20 cellular contexts compared by ENCODE assay signal in genomic region chr10:120643373-120643772, GRCh38.
"Had no signal": no experiment of that assay in that cellular context is flagged by ENCODE, and none has a peak within 500 bp of the region (broad histone marks: within the 10 kb centered on the region; RNA-seq: fewer than 3 reads in every experiment).

No MANE protein-coding gene starts in this region.

- H3K27ac ChIP-seq: dorsolateral prefrontal cortex, heart left ventricle, neutrophil, psoas muscle, spleen, testis, tibial nerve had no signal

- ATAC-seq: heart left ventricle; naive thymus-derived CD8-positive, alpha-beta T cell; psoas muscle; sciatic nerve; stimulated activated naive B cell treated with anti-CD40 and anti-IgM and Interleukin-4, amounts not matched to agents 10 μg/mL and 1 μg/mL and 100 μg/mL, for 72 hours; stimulated activated naive CD8-positive, alpha-beta T cell treated with anti-CD3 and anti-CD28 coated beads, Interleukin-15, amount 100 ng/mL, for 72 hours had no signal

- H3K36me3 ChIP-seq: heart left ventricle, neutrophil, spleen, tibial nerve had no signal

- H3K4me1 ChIP-seq: heart left ventricle, psoas muscle, spleen, tibial nerve had no signal

- DNase-seq: cortex of kidney; dorsolateral prefrontal cortex; effector CD8-positive, alpha-beta T cell; foreskin melanocyte; heart left ventricle; hippocampal formation; kidney glomerular epithelial cell; naive thymus-derived CD8-positive, alpha-beta T cell; psoas muscle; retina; spleen; stimulated activated CD4-positive, alpha-beta T cell treated with anti-CD3 and anti-CD28 coated beads, Interleukin-15, amount 100 ng/mL, for 24 hours; stimulated activated CD4-positive, alpha-beta T cell treated with anti-CD3 and anti-CD28 coated beads, Interleukin-1b, Interleukin-23, amount 100 ng/mL, for 48 hours; stimulated activated CD4-positive, alpha-beta T cell treated with anti-CD3 and anti-CD28 coated beads, Interleukin-4, amount 100 ng/mL, for 4 hours; stimulated activated naive B cell treated with anti-CD40 and anti-IgM and Interleukin-4, amounts not matched to agents 10 μg/mL and 1 μg/mL and 100 μg/mL, for 72 hours; stimulated activated naive CD8-positive, alpha-beta T cell treated with anti-CD3 and anti-CD28 coated beads, Interleukin-15, amount 100 ng/mL, for 72 hours; testis had no signal

- H3K4me3 ChIP-seq: dorsolateral prefrontal cortex, heart left ventricle, psoas muscle, spleen, testis, tibial nerve had no signal

- H3K9me3 ChIP-seq: heart left ventricle, neutrophil, psoas muscle, spleen, testis, tibial nerve had no signal

- H3K27me3 ChIP-seq: dorsolateral prefrontal cortex, neutrophil, spleen, testis, tibial nerve had no signal
